1 cellular context compared by ENCODE assay signal in genomic region chr3:41508063-41508696, GRCh38.
TF ChIP-seq lines count a peak whose summit lies in the region.

No MANE protein-coding gene starts in this region.

TF ChIP-seq in H1, 55 proteins besides CTCF, POLR2A, EP300 and RAD21 (continued from another document):
- no peak for TF ChIP-seq CHD7 (IDR thresholded peaks at IDR 0.05; ENCODE audit: insufficient replicate concordance, low read length)
- TF ChIP-seq JUN (IDR thresholded peaks at IDR 0.05; ENCODE audit: low read depth, low read length): no peak
- TF ChIP-seq JUND (IDR thresholded peaks at IDR 0.05; ENCODE audit: low read length): no peak
- TF ChIP-seq BACH1 (IDR thresholded peaks at IDR 0.05; ENCODE audit: low read length): no peak
- TF ChIP-seq CREB1 (IDR thresholded peaks at IDR 0.05): no peak
